In the genomic region with DNA sequence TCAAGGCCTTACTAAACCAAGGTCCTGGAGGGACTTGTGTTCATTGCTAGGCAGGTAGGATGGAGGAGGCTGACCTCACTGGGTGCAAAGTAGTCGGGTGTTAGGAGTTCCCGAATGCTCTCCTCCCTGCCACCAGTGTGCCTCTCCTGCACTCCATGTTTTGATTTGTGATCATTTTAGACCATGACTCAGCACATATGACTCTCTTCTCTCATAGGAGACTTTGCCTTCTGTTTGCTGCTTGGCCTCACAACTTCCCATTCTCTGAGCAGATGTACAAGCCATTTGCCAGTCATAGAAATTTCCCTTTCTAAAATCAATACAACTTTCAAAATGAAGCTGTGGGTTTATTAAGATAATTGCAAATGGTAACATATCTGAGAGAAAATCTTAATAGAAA, we compare ENCODE assay signal across 1 cellular context.
TF ChIP-seq lines count a peak whose summit lies in the region.

No MANE protein-coding gene starts in this region.

TF ChIP-seq in SK-N-SH, 30 proteins besides CTCF, POLR2A, EP300 and RAD21 (continued from another document):
- TF ChIP-seq GABPA (IDR thresholded peaks at IDR 0.05; ENCODE audit: low read depth): no peak
- TF ChIP-seq MAX (IDR thresholded peaks at IDR 0.05; ENCODE audit: low read depth): no peak
- TF ChIP-seq, protein P1, sequence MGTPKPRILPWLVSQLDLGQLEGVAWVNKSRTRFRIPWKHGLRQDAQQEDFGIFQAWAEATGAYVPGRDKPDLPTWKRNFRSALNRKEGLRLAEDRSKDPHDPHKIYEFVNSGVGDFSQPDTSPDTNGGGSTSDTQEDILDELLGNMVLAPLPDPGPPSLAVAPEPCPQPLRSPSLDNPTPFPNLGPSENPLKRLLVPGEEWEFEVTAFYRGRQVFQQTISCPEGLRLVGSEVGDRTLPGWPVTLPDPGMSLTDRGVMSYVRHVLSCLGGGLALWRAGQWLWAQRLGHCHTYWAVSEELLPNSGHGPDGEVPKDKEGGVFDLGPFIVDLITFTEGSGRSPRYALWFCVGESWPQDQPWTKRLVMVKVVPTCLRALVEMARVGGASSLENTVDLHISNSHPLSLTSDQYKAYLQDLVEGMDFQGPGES (IDR thresholded peaks at IDR 0.05; ENCODE audit: low read depth, low read length): no peak
- TF ChIP-seq SIN3A (IDR thresholded peaks at IDR 0.05; ENCODE audit: borderline replicate concordance, low read depth, low read length): no peak
- TF ChIP-seq TCF12 (IDR thresholded peaks at IDR 0.05): no peak
